Comparison of ENCODE assay signal across 1 cellular context in the genomic region with DNA sequence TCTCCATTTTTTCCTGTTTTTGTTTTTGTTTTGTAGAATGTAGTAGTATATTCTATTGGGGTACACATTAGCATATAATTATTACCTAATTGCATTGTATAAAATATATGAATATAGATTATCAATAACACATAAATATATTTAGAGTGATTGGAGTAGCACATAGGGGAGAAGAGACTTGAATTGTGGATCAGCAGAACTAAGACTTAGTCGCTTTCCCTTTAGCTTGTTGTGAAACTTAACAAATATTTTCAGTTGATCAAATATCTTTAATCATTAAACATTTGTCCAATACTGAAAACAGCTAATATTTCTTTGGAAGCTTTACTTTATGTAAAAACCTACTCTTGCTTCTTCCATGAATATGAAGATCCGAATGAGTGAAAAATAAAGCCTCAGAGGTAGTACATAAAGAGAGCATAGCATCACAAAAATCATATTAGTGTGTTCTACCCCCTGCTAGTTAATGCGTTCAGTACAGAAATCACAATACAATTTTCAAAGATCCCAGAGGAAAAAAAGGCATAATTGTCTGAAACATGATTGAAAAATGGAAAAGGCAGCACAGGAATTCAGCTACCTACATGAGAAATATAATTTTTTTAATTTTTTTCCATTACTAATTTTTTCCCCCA.
TF ChIP-seq lines count a peak whose summit lies in the region.

No MANE protein-coding gene starts in this region.

TF ChIP-seq in HepG2, 621 proteins besides CTCF, POLR2A, EP300 and RAD21 (continued from another document):
- TF ChIP-seq, protein P1, sequence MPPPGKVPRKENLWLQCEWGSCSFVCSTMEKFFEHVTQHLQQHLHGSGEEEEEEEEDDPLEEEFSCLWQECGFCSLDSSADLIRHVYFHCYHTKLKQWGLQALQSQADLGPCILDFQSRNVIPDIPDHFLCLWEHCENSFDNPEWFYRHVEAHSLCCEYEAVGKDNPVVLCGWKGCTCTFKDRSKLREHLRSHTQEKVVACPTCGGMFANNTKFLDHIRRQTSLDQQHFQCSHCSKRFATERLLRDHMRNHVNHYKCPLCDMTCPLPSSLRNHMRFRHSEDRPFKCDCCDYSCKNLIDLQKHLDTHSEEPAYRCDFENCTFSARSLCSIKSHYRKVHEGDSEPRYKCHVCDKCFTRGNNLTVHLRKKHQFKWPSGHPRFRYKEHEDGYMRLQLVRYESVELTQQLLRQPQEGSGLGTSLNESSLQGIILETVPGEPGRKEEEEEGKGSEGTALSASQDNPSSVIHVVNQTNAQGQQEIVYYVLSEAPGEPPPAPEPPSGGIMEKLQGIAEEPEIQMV (CRISPR knock-in tag; IDR thresholded peaks at IDR 0.05; ENCODE audit: low read depth), result no peak
- TF ChIP-seq, protein P2, sequence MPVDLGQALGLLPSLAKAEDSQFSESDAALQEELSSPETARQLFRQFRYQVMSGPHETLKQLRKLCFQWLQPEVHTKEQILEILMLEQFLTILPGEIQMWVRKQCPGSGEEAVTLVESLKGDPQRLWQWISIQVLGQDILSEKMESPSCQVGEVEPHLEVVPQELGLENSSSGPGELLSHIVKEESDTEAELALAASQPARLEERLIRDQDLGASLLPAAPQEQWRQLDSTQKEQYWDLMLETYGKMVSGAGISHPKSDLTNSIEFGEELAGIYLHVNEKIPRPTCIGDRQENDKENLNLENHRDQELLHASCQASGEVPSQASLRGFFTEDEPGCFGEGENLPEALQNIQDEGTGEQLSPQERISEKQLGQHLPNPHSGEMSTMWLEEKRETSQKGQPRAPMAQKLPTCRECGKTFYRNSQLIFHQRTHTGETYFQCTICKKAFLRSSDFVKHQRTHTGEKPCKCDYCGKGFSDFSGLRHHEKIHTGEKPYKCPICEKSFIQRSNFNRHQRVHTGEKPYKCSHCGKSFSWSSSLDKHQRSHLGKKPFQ (CRISPR knock-in tag; IDR thresholded peaks at IDR 0.05; ENCODE audit: insufficient replicate concordance), result no peak
- TF ChIP-seq ZNF350 (CRISPR knock-in tag; IDR thresholded peaks at IDR 0.05; ENCODE audit: borderline replicate concordance, low read depth) (no peak), SYNCRIP (IDR thresholded peaks at IDR 0.05; ENCODE audit: insufficient read depth, low read depth, low read length) (no peak), TBL1XR1 (IDR thresholded peaks at IDR 0.05; ENCODE audit: borderline replicate concordance, low read length, partially characterized antibody) (no peak), CAMTA2 (CRISPR knock-in tag; IDR thresholded peaks at IDR 0.05; ENCODE audit: borderline replicate concordance) (no peak)
